1 cellular context compared by ENCODE assay signal in the genomic region with DNA sequence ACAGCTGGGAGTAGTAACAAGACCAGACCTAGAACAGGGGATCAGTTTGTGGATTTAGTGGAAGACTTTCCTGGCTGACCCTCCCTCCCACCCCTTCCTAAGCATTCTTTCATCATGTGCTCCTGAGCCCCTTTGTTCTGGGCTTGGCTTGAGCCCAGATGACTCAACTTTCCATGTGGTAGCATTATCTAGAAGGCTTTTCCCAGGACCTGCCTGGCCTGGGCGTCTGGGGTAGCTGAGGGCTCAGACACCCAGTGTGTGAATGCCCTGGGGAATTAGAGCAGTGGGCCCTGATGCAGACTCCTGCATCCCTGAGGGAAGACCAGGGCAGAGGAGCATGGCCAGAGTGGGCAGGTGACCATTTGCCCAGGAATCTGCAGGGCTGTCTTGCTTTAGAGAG.
TF ChIP-seq lines count a peak whose summit lies in the region.

No MANE protein-coding gene starts in this region.

TF ChIP-seq in IMR-90, 13 proteins besides CTCF, POLR2A, EP300 and RAD21 (continued from another document):
- TF ChIP-seq, protein P1, sequence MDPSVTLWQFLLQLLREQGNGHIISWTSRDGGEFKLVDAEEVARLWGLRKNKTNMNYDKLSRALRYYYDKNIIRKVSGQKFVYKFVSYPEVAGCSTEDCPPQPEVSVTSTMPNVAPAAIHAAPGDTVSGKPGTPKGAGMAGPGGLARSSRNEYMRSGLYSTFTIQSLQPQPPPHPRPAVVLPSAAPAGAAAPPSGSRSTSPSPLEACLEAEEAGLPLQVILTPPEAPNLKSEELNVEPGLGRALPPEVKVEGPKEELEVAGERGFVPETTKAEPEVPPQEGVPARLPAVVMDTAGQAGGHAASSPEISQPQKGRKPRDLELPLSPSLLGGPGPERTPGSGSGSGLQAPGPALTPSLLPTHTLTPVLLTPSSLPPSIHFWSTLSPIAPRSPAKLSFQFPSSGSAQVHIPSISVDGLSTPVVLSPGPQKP (IDR thresholded peaks at IDR 0.05; ENCODE audit: borderline replicate concordance, low read depth, low read length) = no peak
- TF ChIP-seq, protein P2, sequence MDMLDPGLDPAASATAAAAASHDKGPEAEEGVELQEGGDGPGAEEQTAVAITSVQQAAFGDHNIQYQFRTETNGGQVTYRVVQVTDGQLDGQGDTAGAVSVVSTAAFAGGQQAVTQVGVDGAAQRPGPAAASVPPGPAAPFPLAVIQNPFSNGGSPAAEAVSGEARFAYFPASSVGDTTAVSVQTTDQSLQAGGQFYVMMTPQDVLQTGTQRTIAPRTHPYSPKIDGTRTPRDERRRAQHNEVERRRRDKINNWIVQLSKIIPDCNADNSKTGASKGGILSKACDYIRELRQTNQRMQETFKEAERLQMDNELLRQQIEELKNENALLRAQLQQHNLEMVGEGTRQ (IDR thresholded peaks at IDR 0.05; ENCODE audit: low read depth, low read length) = no peak
- TF ChIP-seq CHD1 (IDR thresholded peaks at IDR 0.05; ENCODE audit: low read depth, low read length) (no peak), SMC3 (IDR thresholded peaks at IDR 0.05; ENCODE audit: low read depth, low read length) (no peak), MXI1 (IDR thresholded peaks at IDR 0.05; ENCODE audit: borderline replicate concordance, low read depth, low read length) (no peak), BHLHE40 (IDR thresholded peaks at IDR 0.05; ENCODE audit: low read depth, low read length) (no peak), RCOR1 (IDR thresholded peaks at IDR 0.05; ENCODE audit: insufficient replicate concordance, low read length) (no peak), FOS (IDR thresholded peaks at IDR 0.05; ENCODE audit: low read depth, low read length) (no peak), MAZ (IDR thresholded peaks at IDR 0.05; ENCODE audit: borderline replicate concordance, low read depth, low read length) (no peak)
